Comparison of ENCODE assay signal across 21 cellular contexts in the genomic region with DNA sequence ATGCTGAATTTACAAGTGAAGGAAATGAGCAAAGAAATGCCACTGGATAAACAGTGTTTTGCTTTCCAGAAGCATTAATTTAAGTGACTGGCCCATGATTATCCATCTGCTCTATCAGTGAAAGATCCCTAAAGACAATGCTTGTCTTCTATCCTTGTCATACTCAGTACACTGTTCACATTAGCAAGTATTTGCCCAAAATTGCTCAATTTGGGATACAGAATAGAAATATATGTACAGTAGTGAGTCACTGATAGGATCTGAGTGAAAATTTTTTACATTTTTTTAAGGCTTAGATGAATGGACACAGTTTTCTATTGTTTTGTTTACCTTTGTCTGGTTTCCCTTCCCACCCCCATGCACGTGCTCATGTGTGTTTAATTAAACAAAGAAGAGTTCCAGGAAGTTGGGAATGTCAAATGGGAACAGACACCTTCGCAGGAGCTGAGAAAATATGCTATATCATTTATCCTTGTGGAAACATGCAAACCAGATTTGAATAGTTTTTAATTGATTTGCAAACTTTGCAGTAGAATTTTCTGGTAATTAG.
"Had no signal": no experiment of that assay in that cellular context is flagged by ENCODE, and none has a peak within 500 bp of the region (broad histone marks: within the 10 kb centered on the region; RNA-seq: fewer than 3 reads in every experiment).

No MANE protein-coding gene starts in this region.

- H3K4me3 ChIP-seq: colonic mucosa, lung, psoas muscle, transverse colon, vagina had no signal

- H3K27me3 Mint-ChIP-seq: brain had no signal

- H3K4me1 Mint-ChIP-seq: brain, neural crest cell had no signal

- H3K27ac Mint-ChIP-seq: activated naive CD4-positive, alpha-beta T cell treated with anti-CD3 and anti-CD28 coated beads, Interleukin-2, amount 50 U/mL, for 72 hours; activated T-cell treated with anti-CD3 and anti-CD28 coated beads, Interleukin-2, amount 50 U/mL, for 72 hours; brain had no signal

- ATAC-seq: activated naive CD4-positive, alpha-beta T cell treated with anti-CD3 and anti-CD28 coated beads, Interleukin-2, amount 50 U/mL, for 72 hours; activated T-cell treated with anti-CD3 and anti-CD28 coated beads, Interleukin-2, amount 50 U/mL, for 72 hours; psoas muscle; sciatic nerve; stimulated activated naive CD8-positive, alpha-beta T cell treated with anti-CD3 and anti-CD28 coated beads, Interleukin-15, Interleukin-2, amounts not matched to agents 100 U/mL and 50 U/mL, for 24 hours had no signal

- H3K27ac ChIP-seq: colonic mucosa, epithelial cell of prostate, psoas muscle, transverse colon, vagina had no signal

- H3K36me3 ChIP-seq: colonic mucosa, transverse colon, vagina had no signal

- H3K9me3 ChIP-seq: colonic mucosa, psoas muscle, transverse colon, vagina had no signal

- FAIRE-seq: frontal cortex had no signal

- H3K36me3 Mint-ChIP-seq: activated naive CD4-positive, alpha-beta T cell treated with anti-CD3 and anti-CD28 coated beads, Interleukin-2, amount 50 U/mL, for 72 hours; brain had no signal

- DNase-seq: activated CD4-positive, alpha-beta T cell treated with anti-CD3 and anti-CD28 coated beads for 4 hours; activated CD8-positive, alpha-beta memory T cell treated with anti-CD3 and anti-CD28 coated beads, Interleukin-2, amount 50 U/mL, for 48 hours; activated gamma-delta T cell; activated T-cell treated with anti-CD3 and anti-CD28 coated beads, Interleukin-2, amount 50 U/mL, for 72 hours; amniotic stem cell; central memory CD4-positive, alpha-beta T cell; colonic mucosa; effector CD8-positive, alpha-beta T cell; head of caudate nucleus; midbrain; psoas muscle; stimulated activated naive CD8-positive, alpha-beta T cell treated with anti-CD3 and anti-CD28 coated beads, Interleukin-15, Interleukin-2, amounts not matched to agents 100 U/mL and 50 U/mL, for 24 hours; transverse colon had no signal

- H3K27me3 ChIP-seq: colonic mucosa, transverse colon, vagina had no signal

- H3K4me3 Mint-ChIP-seq: activated T-cell treated with anti-CD3 and anti-CD28 coated beads, Interleukin-2, amount 50 U/mL, for 72 hours; brain; neural crest cell had no signal

- H3K9me3 Mint-ChIP-seq: activated naive CD4-positive, alpha-beta T cell treated with anti-CD3 and anti-CD28 coated beads, Interleukin-2, amount 50 U/mL, for 72 hours; activated T-cell treated with anti-CD3 and anti-CD28 coated beads, Interleukin-2, amount 50 U/mL, for 72 hours; brain; neural crest cell had no signal

- H3K4me1 ChIP-seq: colonic mucosa, psoas muscle, transverse colon, vagina had no signal
